ENCODE assay signal across 1 cellular context in genomic region chr19:12794196-12794921, GRCh38.
TF ChIP-seq lines count a peak whose summit lies in the region.

No MANE protein-coding gene starts in this region.

TF ChIP-seq in GM12878, 131 proteins besides CTCF, POLR2A, EP300 and RAD21:
- TF ChIP-seq ZBTB40 (IDR thresholded peaks at IDR 0.05; ENCODE audit: borderline replicate concordance) (no peak), MLLT1 (IDR thresholded peaks at IDR 0.05) (peak; percentile 35; the same call in 1 of the 2 replicates), ZNF384 (IDR thresholded peaks at IDR 0.05; ENCODE audit: borderline replicate concordance, low read depth, low read length) (peak; percentile 41; the same call in 1 of the 2 replicates), USF2 (IDR thresholded peaks at IDR 0.05; ENCODE audit: borderline replicate concordance, low read depth, low read length) (no peak), PBX3 (IDR thresholded peaks at IDR 0.05; ENCODE audit: insufficient replicate concordance, low read depth, low read length) (no peak), ZBTB4 (CRISPR knock-in tag; IDR thresholded peaks at IDR 0.05) (no peak), SMARCA5 (IDR thresholded peaks at IDR 0.05) (0 out of 2 replicates have a peak, but pooled peaks have one; percentile 7), MEF2B (IDR thresholded peaks at IDR 0.05; ENCODE audit: partially characterized antibody, poor library complexity, severe bottlenecking) (no peak), ZZZ3 (IDR thresholded peaks at IDR 0.05; ENCODE audit: control insufficient read depth, insufficient read length, low read depth) (no peak)
